Comparison of ENCODE assay signal across 20 cellular contexts in the genomic region with DNA sequence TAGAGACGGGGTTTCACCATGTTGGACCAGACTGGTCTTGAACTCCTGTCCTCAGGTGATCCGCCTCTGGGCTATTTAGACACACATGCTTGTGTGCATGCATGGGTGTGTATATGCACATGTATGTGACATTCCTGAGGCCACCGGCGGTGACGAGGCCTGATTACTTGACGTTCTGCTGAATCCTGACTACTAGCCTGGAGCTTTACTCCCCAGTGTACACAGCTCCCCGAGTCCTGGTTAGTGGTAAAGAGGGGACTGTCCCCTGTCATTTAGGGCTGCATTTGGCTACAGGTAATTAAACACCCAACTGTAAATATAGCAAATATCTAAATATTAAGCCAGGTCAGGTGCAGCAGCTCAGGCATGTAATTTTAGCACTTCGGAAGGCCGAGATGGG. TPM values are rescaled to one million over a fixed set of nuclear protein-coding genes. Genes with fewer than 3 reads are reported as not detected.
A peak's percentile ranks its signal among the peaks of the same experiment; 100 is the strongest.
DNase-seq lines count a peak whose midpoint lies in the region; ATAC-seq and TF ChIP-seq lines count a peak whose summit lies in the region.
"Had no signal": no experiment of that assay in that cellular context is flagged by ENCODE, and none has a peak within 500 bp of the region (broad histone marks: within the 10 kb centered on the region; RNA-seq: fewer than 3 reads in every experiment).

No MANE protein-coding gene starts in this region.

- no peaks in the 10 kb centered on the region for H3K9me3 Mint-ChIP-seq in nephron

- H3K27me3 Mint-ChIP-seq in nephron (ENCODE audit: low read depth), result no peaks in the 10 kb centered on the region

- intact Hi-C loops in heart right ventricle (cut with DNase I) (loop anchor here in 1 of 10 donors (5.0 kb wide), 1 partner anchor 69 kb away; no protein-coding TSS in a partner anchor), left ventricle myocardium superior (cut with micrococcal nuclease) (no loop called here), esophagus muscularis mucosa (cut with DNase I) (no loop called here), thyroid gland (cut with DNase I) (no loop called here)

- H3K27ac Mint-ChIP-seq in nephron, result peak overlapping the region in 2 of 3 experiments; percentile 60 to 70

- no peak for TF ChIP-seq POLR2A in esophagus muscularis mucosa (IDR thresholded peaks at IDR 0.05; ENCODE audit: low read depth)
- TF ChIP-seq POLR2A in thyroid gland (IDR thresholded peaks at IDR 0.05), result no peak

- H3K36me3 ChIP-seq in heart right ventricle (no peaks in the 10 kb centered on the region), esophagus muscularis mucosa (no peaks in the 10 kb centered on the region), thyroid gland (no peaks in the 10 kb centered on the region)

- TF ChIP-seq CTCF in heart right ventricle (IDR thresholded peaks at IDR 0.05) (no peak), esophagus muscularis mucosa (IDR thresholded peaks at IDR 0.05) (no peak), nephron (IDR thresholded peaks at IDR 0.05; ENCODE audit: unreplicated experiment in 3 of 3) (no peak), thyroid gland (IDR thresholded peaks at IDR 0.05) (no peak)

- H3K27me3 ChIP-seq in heart right ventricle, result no peaks in the 10 kb centered on the region
- no peaks in the 10 kb centered on the region for H3K27me3 ChIP-seq in esophagus muscularis mucosa
- no peaks in the 10 kb centered on the region for H3K27me3 ChIP-seq in thyroid gland
- H3K27me3 ChIP-seq: BLaER1 treated with 17β-estradiol and CSF1 and Interleukin-3, amounts not matched to agents 10 nM and 100 nM had no signal

- no peak overlapping the region for H3K4me3 ChIP-seq in heart right ventricle
- H3K4me3 ChIP-seq in esophagus muscularis mucosa, result no peak overlapping the region
- H3K4me3 ChIP-seq in thyroid gland (replicated peaks in 1 of 3), result no peak overlapping the region
- H3K4me3 ChIP-seq: BLaER1 treated with 17β-estradiol and CSF1 and Interleukin-3, amounts not matched to agents 10 nM and 100 nM had no signal

- 61 to 62% methylated on average over 9 of the region's 9 CpGs for WGBS in heart right ventricle, 2 donors
- WGBS in esophagus muscularis mucosa, result 90% methylated on average over 8 of the region's 9 CpGs
- 95 to 97% methylated on average over 9 of the region's 9 CpGs for WGBS in thyroid gland, 2 donors

- H3K4me1 Mint-ChIP-seq in nephron, result peaks cover 21% of the 10 kb centered on the region

- DNase-seq in heart right ventricle (no peak), left ventricle myocardium superior (no peak), esophagus muscularis mucosa (ENCODE audit: extremely low spot score) (no peak), thyroid gland (no peak), NOMO-1 treated with DMSO at 0.1 percent for 48 hours (lab: John Stamatoyannopoulos, UW; ENCODE audit: unreplicated experiment) (no peak), SK-N-DZ (ENCODE audit: low spot score) (no peak)
- DNase-seq: DMS 273 treated with DMSO at 0.1 percent for 48 hours; EL; H7; KBM-7; NCI-H1092; NCI-H1694; NCI-H2107; NCI-H345; NCI-H69; NK-92 treated with Interleukin-12 subunit alpha and Interleukin-12 subunit beta, amount 100 ng/mL, for 24 hours; PC-3 had no signal

- ATAC-seq in heart right ventricle (no peak), left ventricle myocardium superior (no peak), GM18511 (IDR thresholded peaks at IDR 0.05; ENCODE audit: unreplicated experiment) (no peak)
- ATAC-seq: PC-3 had no signal

- H3K27ac ChIP-seq in heart right ventricle (peak overlapping the region in 9 of 10 donors; percentile 60 to 86 (median 80)), esophagus muscularis mucosa (replicated peaks in 1 of 4) (peak overlapping the region; percentile 75 to 82 (median 78)), thyroid gland (peak overlapping the region; percentile 96 to 99 (median 99))
- H3K27ac ChIP-seq: BLaER1 treated with 17β-estradiol and CSF1 and Interleukin-3, amounts not matched to agents 10 nM and 100 nM had no signal

- H3K4me1 ChIP-seq in heart right ventricle (peaks cover 0 to 32% (median 10%) of the 10 kb centered on the region in 9 donors), esophagus muscularis mucosa (peaks cover 25 to 38% (median 30%) of the 10 kb centered on the region in 4 donors), thyroid gland (peaks cover 41 to 51% of the 10 kb centered on the region in 2 donors)

- peaks cover 6% of the 10 kb centered on the region for H3K36me3 Mint-ChIP-seq in nephron (ENCODE audit: low read depth)

- no peak overlapping the region for H3K4me3 Mint-ChIP-seq in nephron

- H3K9me3 ChIP-seq in heart right ventricle, result peaks cover 0 to 3% (median 0%) of the 10 kb centered on the region in 11 donors
- no peaks in the 10 kb centered on the region for H3K9me3 ChIP-seq in esophagus muscularis mucosa
- no peaks in the 10 kb centered on the region for H3K9me3 ChIP-seq in thyroid gland

- TF ChIP-seq EP300 in esophagus muscularis mucosa (IDR thresholded peaks at IDR 0.05), result no peak

RNA-seq across cellular contexts. Expression of a gene that starts 14.2 kb away (rescaled TPM):
- total RNA-seq in heart right ventricle, result 10 to 100 TPM; 11.7 to 36.6 (median 17.2) TPM
- 10 to 100 TPM; 22.1 TPM for polyA plus RNA-seq in heart right ventricle
- total RNA-seq in left ventricle myocardium superior, result 19.5 TPM
- 10 to 100 TPM; 20.8 to 24.0 (median 22.0) TPM for total RNA-seq in esophagus muscularis mucosa
- 10 to 100 TPM; 28.1 to 41.1 (median 31.0) TPM for total RNA-seq in thyroid gland
- polyA plus RNA-seq in SK-N-DZ (2014; cell fraction: cytosol; rRNA removed), result 22.3 and 24.3 TPM in 2 replicates
- 31.3 and 45.6 TPM in 2 replicates for polyA plus RNA-seq in SK-N-DZ (2014; cell fraction: nucleus; rRNA removed)
